ENCODE assay signal across 1 cellular context in genomic region chr5:31113101-31113500, GRCh38.
TF ChIP-seq lines count a peak whose summit lies in the region.

No MANE protein-coding gene starts in this region.

TF ChIP-seq in GM23338, 12 proteins besides CTCF, POLR2A, EP300 and RAD21 (continued from another document):
- TF ChIP-seq, protein P1, sequence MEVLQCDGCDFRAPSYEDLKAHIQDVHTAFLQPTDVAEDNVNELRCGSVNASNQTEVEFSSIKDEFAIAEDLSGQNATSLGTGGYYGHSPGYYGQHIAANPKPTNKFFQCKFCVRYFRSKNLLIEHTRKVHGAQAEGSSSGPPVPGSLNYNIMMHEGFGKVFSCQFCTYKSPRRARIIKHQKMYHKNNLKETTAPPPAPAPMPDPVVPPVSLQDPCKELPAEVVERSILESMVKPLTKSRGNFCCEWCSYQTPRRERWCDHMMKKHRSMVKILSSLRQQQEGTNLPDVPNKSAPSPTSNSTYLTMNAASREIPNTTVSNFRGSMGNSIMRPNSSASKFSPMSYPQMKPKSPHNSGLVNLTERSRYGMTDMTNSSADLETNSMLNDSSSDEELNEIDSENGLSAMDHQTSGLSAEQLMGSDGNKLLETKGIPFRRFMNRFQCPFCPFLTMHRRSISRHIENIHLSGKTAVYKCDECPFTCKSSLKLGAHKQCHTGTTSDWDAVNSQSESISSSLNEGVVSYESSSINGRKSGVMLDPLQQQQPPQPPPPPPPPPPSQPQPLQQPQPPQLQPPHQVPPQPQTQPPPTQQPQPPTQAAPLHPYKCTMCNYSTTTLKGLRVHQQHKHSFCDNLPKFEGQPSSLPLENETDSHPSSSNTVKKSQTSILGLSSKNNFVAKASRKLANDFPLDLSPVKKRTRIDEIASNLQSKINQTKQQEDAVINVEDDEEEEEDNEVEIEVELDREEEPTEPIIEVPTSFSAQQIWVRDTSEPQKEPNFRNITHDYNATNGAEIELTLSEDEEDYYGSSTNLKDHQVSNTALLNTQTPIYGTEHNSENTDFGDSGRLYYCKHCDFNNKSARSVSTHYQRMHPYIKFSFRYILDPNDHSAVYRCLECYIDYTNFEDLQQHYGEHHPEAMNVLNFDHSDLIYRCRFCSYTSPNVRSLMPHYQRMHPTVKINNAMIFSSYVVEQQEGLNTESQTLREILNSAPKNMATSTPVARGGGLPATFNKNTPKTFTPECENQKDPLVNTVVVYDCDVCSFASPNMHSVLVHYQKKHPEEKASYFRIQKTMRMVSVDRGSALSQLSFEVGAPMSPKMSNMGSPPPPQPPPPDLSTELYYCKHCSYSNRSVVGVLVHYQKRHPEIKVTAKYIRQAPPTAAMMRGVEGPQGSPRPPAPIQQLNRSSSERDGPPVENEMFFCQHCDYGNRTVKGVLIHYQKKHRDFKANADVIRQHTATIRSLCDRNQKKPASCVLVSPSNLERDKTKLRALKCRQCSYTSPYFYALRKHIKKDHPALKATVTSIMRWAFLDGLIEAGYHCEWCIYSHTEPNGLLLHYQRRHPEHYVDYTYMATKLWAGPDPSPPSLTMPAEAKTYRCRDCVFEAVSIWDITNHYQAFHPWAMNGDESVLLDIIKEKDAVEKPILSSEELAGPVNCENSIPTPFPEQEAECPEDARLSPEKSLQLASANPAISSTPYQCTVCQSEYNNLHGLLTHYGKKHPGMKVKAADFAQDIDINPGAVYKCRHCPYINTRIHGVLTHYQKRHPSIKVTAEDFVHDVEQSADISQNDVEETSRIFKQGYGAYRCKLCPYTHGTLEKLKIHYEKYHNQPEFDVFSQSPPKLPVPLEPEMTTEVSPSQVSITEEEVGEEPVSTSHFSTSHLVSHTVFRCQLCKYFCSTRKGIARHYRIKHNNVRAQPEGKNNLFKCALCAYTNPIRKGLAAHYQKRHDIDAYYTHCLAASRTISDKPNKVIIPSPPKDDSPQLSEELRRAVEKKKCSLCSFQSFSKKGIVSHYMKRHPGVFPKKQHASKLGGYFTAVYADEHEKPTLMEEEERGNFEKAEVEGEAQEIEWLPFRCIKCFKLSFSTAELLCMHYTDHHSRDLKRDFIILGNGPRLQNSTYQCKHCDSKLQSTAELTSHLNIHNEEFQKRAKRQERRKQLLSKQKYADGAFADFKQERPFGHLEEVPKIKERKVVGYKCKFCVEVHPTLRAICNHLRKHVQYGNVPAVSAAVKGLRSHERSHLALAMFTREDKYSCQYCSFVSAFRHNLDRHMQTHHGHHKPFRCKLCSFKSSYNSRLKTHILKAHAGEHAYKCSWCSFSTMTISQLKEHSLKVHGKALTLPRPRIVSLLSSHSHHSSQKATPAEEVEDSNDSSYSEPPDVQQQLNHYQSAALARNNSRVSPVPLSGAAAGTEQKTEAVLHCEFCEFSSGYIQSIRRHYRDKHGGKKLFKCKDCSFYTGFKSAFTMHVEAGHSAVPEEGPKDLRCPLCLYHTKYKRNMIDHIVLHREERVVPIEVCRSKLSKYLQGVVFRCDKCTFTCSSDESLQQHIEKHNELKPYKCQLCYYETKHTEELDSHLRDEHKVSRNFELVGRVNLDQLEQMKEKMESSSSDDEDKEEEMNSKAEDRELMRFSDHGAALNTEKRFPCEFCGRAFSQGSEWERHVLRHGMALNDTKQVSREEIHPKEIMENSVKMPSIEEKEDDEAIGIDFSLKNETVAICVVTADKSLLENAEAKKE (CRISPR knock-in tag; IDR thresholded peaks at IDR 0.05) = no peak
- TF ChIP-seq JUNB (IDR thresholded peaks at IDR 0.05; ENCODE audit: unreplicated experiment) (no peak), ZNF331 (CRISPR knock-in tag; IDR thresholded peaks at IDR 0.05; ENCODE audit: low read depth) (no peak), NANOG (IDR thresholded peaks at IDR 0.05; ENCODE audit: borderline replicate concordance) (no peak), REST (IDR thresholded peaks at IDR 0.05; ENCODE audit: unreplicated experiment) (no peak), ZNF114 (CRISPR knock-in tag; IDR thresholded peaks at IDR 0.05) (no peak)
- TF ChIP-seq, protein P2, sequence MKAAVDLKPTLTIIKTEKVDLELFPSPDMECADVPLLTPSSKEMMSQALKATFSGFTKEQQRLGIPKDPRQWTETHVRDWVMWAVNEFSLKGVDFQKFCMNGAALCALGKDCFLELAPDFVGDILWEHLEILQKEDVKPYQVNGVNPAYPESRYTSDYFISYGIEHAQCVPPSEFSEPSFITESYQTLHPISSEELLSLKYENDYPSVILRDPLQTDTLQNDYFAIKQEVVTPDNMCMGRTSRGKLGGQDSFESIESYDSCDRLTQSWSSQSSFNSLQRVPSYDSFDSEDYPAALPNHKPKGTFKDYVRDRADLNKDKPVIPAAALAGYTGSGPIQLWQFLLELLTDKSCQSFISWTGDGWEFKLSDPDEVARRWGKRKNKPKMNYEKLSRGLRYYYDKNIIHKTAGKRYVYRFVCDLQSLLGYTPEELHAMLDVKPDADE (IDR thresholded peaks at IDR 0.05) = no peak
